ENCODE assay signal across 1 cellular context in genomic region chr11:105057432-105057831, GRCh38.
A peak's percentile ranks its signal among the peaks of the same experiment; 100 is the strongest.
TF ChIP-seq lines count a peak whose summit lies in the region.

No MANE protein-coding gene starts in this region.

TF ChIP-seq in HepG2, 621 proteins besides CTCF, POLR2A, EP300 and RAD21 (continues in another document):
- no peak for TF ChIP-seq ZNF513 (CRISPR knock-in tag; conservative IDR thresholded peaks at IDR 0.05)
- TF ChIP-seq FOXA3 (CRISPR knock-in tag; IDR thresholded peaks at IDR 0.05): peak; percentile 41
- peak; percentile 79; the same call in 1 of the 2 replicates for TF ChIP-seq NFIC (IDR thresholded peaks at IDR 0.05; ENCODE audit: low read length)
- no peak for TF ChIP-seq ZNF776 (CRISPR knock-in tag; IDR thresholded peaks at IDR 0.05)
- TF ChIP-seq PAXIP1 (CRISPR knock-in tag; conservative IDR thresholded peaks at IDR 0.05): peak; percentile 76
- TF ChIP-seq ARID3A (IDR thresholded peaks at IDR 0.05; ENCODE audit: low read depth, low read length): peak; percentile 53; the same call in 1 of the 2 replicates
- TF ChIP-seq ARID5B (CRISPR knock-in tag; IDR thresholded peaks at IDR 0.05): peak; percentile 82
- no peak for TF ChIP-seq ZNF512B (CRISPR knock-in tag; IDR thresholded peaks at IDR 0.05; ENCODE audit: borderline replicate concordance)
- TF ChIP-seq FOXP1 (IDR thresholded peaks at IDR 0.05): no peak
- peak; percentile 45; the same call in 1 of the 2 replicates for TF ChIP-seq FOXP1 (CRISPR knock-in tag; IDR thresholded peaks at IDR 0.05)
- TF ChIP-seq SOX6 (IDR thresholded peaks at IDR 0.05): no peak
- TF ChIP-seq SOX6 (CRISPR knock-in tag; IDR thresholded peaks at IDR 0.05): peak; percentile 80
- peak; percentile 81 for TF ChIP-seq GATAD2A (CRISPR knock-in tag; IDR thresholded peaks at IDR 0.05)
- no peak for TF ChIP-seq HNRNPLL (IDR thresholded peaks at IDR 0.05; ENCODE audit: low read depth, low read length, poor library complexity, severe bottlenecking)
- TF ChIP-seq CREM (IDR thresholded peaks at IDR 0.05): peak; percentile 48; the same call in 1 of the 2 replicates
- TF ChIP-seq CREM (CRISPR knock-in tag; IDR thresholded peaks at IDR 0.05): no peak
- TF ChIP-seq ZNF670 (CRISPR knock-in tag; IDR thresholded peaks at IDR 0.05; ENCODE audit: borderline replicate concordance): 0 out of 2 replicates have a peak, but pooled peaks have one; percentile 38
- TF ChIP-seq ZMYM4 (CRISPR knock-in tag; IDR thresholded peaks at IDR 0.05): peak; percentile 53; the same call in 1 of the 2 replicates
- TF ChIP-seq RARA (CRISPR knock-in tag; IDR thresholded peaks at IDR 0.05): peak; percentile 22
- TF ChIP-seq BCL6 (CRISPR knock-in tag; IDR thresholded peaks at IDR 0.05): peak; percentile 67; the same call in 1 of the 2 replicates
- no peak for TF ChIP-seq RBM22 (optimal IDR thresholded peaks at IDR 0.05; ENCODE audit: low read length)
- TF ChIP-seq RXRB (CRISPR knock-in tag; IDR thresholded peaks at IDR 0.05; ENCODE audit: borderline replicate concordance): peak; percentile 41; the same call in 1 of the 2 replicates
- TF ChIP-seq HMG20A (CRISPR knock-in tag; IDR thresholded peaks at IDR 0.05; ENCODE audit: borderline replicate concordance): peak; percentile 49; the same call in 1 of the 2 replicates
- TF ChIP-seq ELF3 (CRISPR knock-in tag; IDR thresholded peaks at IDR 0.05): peak; percentile 6; the same call in 1 of the 2 replicates
- peak; percentile 27; the same call in 1 of the 2 replicates for TF ChIP-seq ZNF816 (CRISPR knock-in tag; IDR thresholded peaks at IDR 0.05; ENCODE audit: borderline replicate concordance)
- no peak for TF ChIP-seq SOX13 (IDR thresholded peaks at IDR 0.05)
- peak in 1 of 2 experiments; percentile 84; a peak in 2 of 4 replicates for TF ChIP-seq SOX13 (CRISPR knock-in tag; conservative IDR thresholded peaks at IDR 0.05 in 1 of 2, IDR thresholded peaks at IDR 0.05 in 1 of 2)
- peak; percentile 91 for TF ChIP-seq ISL2 (CRISPR knock-in tag; IDR thresholded peaks at IDR 0.05)
- TF ChIP-seq ONECUT2 (CRISPR knock-in tag; IDR thresholded peaks at IDR 0.05): peak; percentile 93
- TF ChIP-seq HNF4A (CRISPR knock-in tag; IDR thresholded peaks at IDR 0.05): peak; percentile 53
- TF ChIP-seq ZGPAT (CRISPR knock-in tag; IDR thresholded peaks at IDR 0.05): peak; percentile 25; the same call in 1 of the 2 replicates
- TF ChIP-seq HNF1A (IDR thresholded peaks at IDR 0.05; ENCODE audit: low read depth): peak; percentile 70; the same call in 1 of the 2 replicates
- no peak; the same call in 1 of the 2 replicates for TF ChIP-seq HNF1A (CRISPR knock-in tag; IDR thresholded peaks at IDR 0.05; ENCODE audit: borderline replicate concordance)
- no peak for TF ChIP-seq GMEB1 (CRISPR knock-in tag; IDR thresholded peaks at IDR 0.05; ENCODE audit: borderline replicate concordance)
- no peak for TF ChIP-seq ZBTB42 (CRISPR knock-in tag; IDR thresholded peaks at IDR 0.05)
